In the genomic region with DNA sequence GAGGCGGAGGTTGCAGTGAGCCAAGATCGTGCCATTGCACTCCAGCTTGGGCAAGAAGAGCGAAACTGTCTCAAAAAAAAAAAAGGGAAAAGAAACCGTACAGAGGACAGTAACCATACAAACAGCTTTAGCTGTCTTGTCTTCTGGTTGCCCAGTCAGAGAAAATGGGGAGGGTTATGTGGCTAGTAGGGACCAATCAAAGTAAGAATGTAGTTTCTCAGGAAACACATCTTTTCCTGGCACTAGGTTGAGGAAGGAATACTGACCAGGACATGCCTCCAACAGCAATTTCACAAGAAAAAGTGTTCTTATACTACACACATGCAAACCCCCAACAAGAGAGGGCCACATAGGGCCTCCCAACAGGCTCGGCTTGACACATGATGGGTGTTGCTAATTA, we compare ENCODE assay signal across 13 cellular contexts. TPM values are rescaled to one million over a fixed set of nuclear protein-coding genes. Genes with fewer than 3 reads are reported as not detected.
DNase-seq lines count a peak whose midpoint lies in the region; ATAC-seq and TF ChIP-seq lines count a peak whose summit lies in the region.
"Had no signal": no experiment of that assay in that cellular context is flagged by ENCODE, and none has a peak within 500 bp of the region (broad histone marks: within the 10 kb centered on the region; RNA-seq: fewer than 3 reads in every experiment).

No MANE protein-coding gene starts in this region.

- H3K36me3 Mint-ChIP-seq in endothelial cell (ENCODE audit: low read depth, unreplicated experiment) (peaks cover 8% of the 10 kb centered on the region), type B pancreatic cell (peaks cover 3% of the 10 kb centered on the region)

- H3K27me3 ChIP-seq in left ventricle myocardium inferior (ENCODE audit: low read depth) (no peaks in the 10 kb centered on the region), Panc1 (ENCODE audit: control insufficient read depth, insufficient read depth, low read length) (no peaks in the 10 kb centered on the region)
- H3K27me3 ChIP-seq: left lung had no signal

- H3K27ac Mint-ChIP-seq in endothelial cell (ENCODE audit: unreplicated experiment) (peak overlapping the region; percentile 81), type B pancreatic cell (peak overlapping the region; percentile 84)

- no peaks in the 10 kb centered on the region for H3K27me3 Mint-ChIP-seq in endothelial cell (ENCODE audit: unreplicated experiment)
- H3K27me3 Mint-ChIP-seq in type B pancreatic cell = peaks cover 3% of the 10 kb centered on the region

- H3K36me3 ChIP-seq in left ventricle myocardium inferior (peaks cover 40% of the 10 kb centered on the region), Panc1 (ENCODE audit: control insufficient read depth, insufficient read depth, low read length) (no peaks in the 10 kb centered on the region)

- peaks cover 47% of the 10 kb centered on the region for H3K4me1 ChIP-seq in left ventricle myocardium inferior
- H3K4me1 ChIP-seq in Panc1 (ENCODE audit: control insufficient read depth, insufficient read depth, low read length) = peaks cover 41% of the 10 kb centered on the region

- peak overlapping the region; percentile 83 for H3K4me3 Mint-ChIP-seq in endothelial cell (ENCODE audit: unreplicated experiment)
- H3K4me3 Mint-ChIP-seq in type B pancreatic cell = peak overlapping the region; percentile 83

- POLR2A ChIA-PET in Panc1 (lab: Charles Lee) = interaction anchor here (0.6 kb wide), 1 partner anchor 13 kb away, joined by 3 read pairs; no protein-coding TSS in a partner anchor

- H3K27ac ChIP-seq in left ventricle myocardium inferior (replicated peaks) = peak overlapping the region; percentile 22
- peak overlapping the region; percentile 12; the same call in 1 of the 2 replicates for H3K27ac ChIP-seq in Panc1 (ENCODE audit: low read length)

- intact Hi-C loops in left ventricle myocardium inferior (cut with micrococcal nuclease) (no loop called here), Right ventricle myocardium superior (cut with DNase I) (no loop called here), Panc1 (cut with micrococcal nuclease; ENCODE audit: unreplicated experiment) (no loop called here)

- CTCF ChIA-PET in Panc1 (lab: Charles Lee) = interaction anchor here (0.6 to 1.0 kb wide), 4 partner anchors 82 to 968 kb away, joined by 4 to 8 read pairs (median 4); no protein-coding TSS in a partner anchor

- no peaks in the 10 kb centered on the region for H3K9me3 Mint-ChIP-seq in endothelial cell (ENCODE audit: unreplicated experiment)
- H3K9me3 Mint-ChIP-seq in type B pancreatic cell = no peaks in the 10 kb centered on the region

- ATAC-seq in Right ventricle myocardium superior (ENCODE audit: poor library complexity) (no peak), Panc1 (no peak), HG02678 (IDR thresholded peaks at IDR 0.05; ENCODE audit: unreplicated experiment) (no peak)
- ATAC-seq: left lung had no signal

- no TSS peak for BruUV-seq in Panc1 (replicated peaks; lab: Mats Ljungman, UMichigan)

- TF ChIP-seq CTCF in left ventricle myocardium inferior (IDR thresholded peaks at IDR 0.05; ENCODE audit: borderline replicate concordance) = no peak
- no peak for TF ChIP-seq CTCF in Panc1 (IDR thresholded peaks at IDR 0.05)
- TF ChIP-seq CTCF in endothelial cell (IDR thresholded peaks at IDR 0.05; ENCODE audit: unreplicated experiment) = no peak
- TF ChIP-seq CTCF in type B pancreatic cell (conservative IDR thresholded peaks at IDR 0.05) = no peak

- in situ Hi-C loops in Panc1 (cut with HindIII; ENCODE audit: low pct_unique_long_range_greater_than_20kb, low sequenced_read_pairs) = no loop called here

- H3K4me1 Mint-ChIP-seq in endothelial cell (ENCODE audit: unreplicated experiment) (peaks cover 52% of the 10 kb centered on the region), type B pancreatic cell (ENCODE audit: unreplicated experiment) (peaks cover 17% of the 10 kb centered on the region)

- DNase-seq in left ventricle myocardium inferior = no peak
- no peak for DNase-seq in Right ventricle myocardium superior
- no peak for DNase-seq in Panc1 (ENCODE audit: low read depth, low spot score)
- DNase-seq in endothelial cell (ENCODE audit: low spot score) = no peak
- DNase-seq in type B pancreatic cell (ENCODE audit: extremely low spot score, unreplicated experiment) = no peak
- DNase-seq in NCI-H524 (lab: John Stamatoyannopoulos, UW) = no peak
- no peak for DNase-seq in NCI-H2107 treated with DMSO at 0.1 percent for 48 hours (lab: John Stamatoyannopoulos, UW; ENCODE audit: unreplicated experiment)
- DNase-seq: left lung; NCI-H1417; NCI-H82; stimulated activated CD4-positive, alpha-beta T cell treated with anti-CD3 and anti-CD28 coated beads, Interleukin-4, amount 100 ng/mL, for 24 hours; T-helper 9 cell had no signal

- H3K9me3 ChIP-seq in left ventricle myocardium inferior (replicated peaks) (no peaks in the 10 kb centered on the region), Panc1 (ENCODE audit: control insufficient read depth, insufficient read depth, low read depth, low read length) (no peaks in the 10 kb centered on the region)
- H3K9me3 ChIP-seq: left lung had no signal

- no peak overlapping the region for H3K4me3 ChIP-seq in left ventricle myocardium inferior
- H3K4me3 ChIP-seq in Panc1 (ENCODE audit: low read depth in 2 of 2, low read length in 2 of 2) = no peak overlapping the region

RNA-seq across cellular contexts. Expression of a gene that starts 2.1 kb away (rescaled TPM):
- total RNA-seq in left ventricle myocardium inferior (11.9 TPM), Right ventricle myocardium superior (13.7 TPM), Panc1 (2021; ENCODE audit: unreplicated experiment) (34.4 TPM), endothelial cell (ENCODE audit: unreplicated experiment) (15.7 TPM), type B pancreatic cell (ENCODE audit: low replicate concordance) (11.9 and 16.6 TPM in 2 replicates)
- 40.5 TPM for polyA plus RNA-seq in Panc1 (2012; ENCODE audit: insufficient read length)

RNA-seq across cellular contexts. Expression of a gene that starts 7.3 kb away (rescaled TPM):
- total RNA-seq in left ventricle myocardium inferior (115 TPM), Right ventricle myocardium superior (125 TPM), Panc1 (2021; ENCODE audit: unreplicated experiment) (85.0 TPM), endothelial cell (ENCODE audit: unreplicated experiment) (63.4 TPM), type B pancreatic cell (ENCODE audit: low replicate concordance) (67.0 and 70.9 TPM in 2 replicates)
- 78.8 TPM for polyA plus RNA-seq in Panc1 (2012; ENCODE audit: insufficient read length)

RNA-seq across cellular contexts. Expression of a gene that starts 7.5 kb away (rescaled TPM):
- total RNA-seq in left ventricle myocardium inferior = 18.8 TPM
- 22.3 TPM for total RNA-seq in Right ventricle myocardium superior
- total RNA-seq in Panc1 (2021; ENCODE audit: unreplicated experiment) = 61.6 TPM
- polyA plus RNA-seq in Panc1 (2012; ENCODE audit: insufficient read length) = 52.5 TPM
- 60.8 TPM for total RNA-seq in endothelial cell (ENCODE audit: unreplicated experiment)
- 49.7 and 64.4 TPM in 2 replicates for total RNA-seq in type B pancreatic cell (ENCODE audit: low replicate concordance)

RNA-seq across cellular contexts. Expression of a gene that starts 20.3 kb away (rescaled TPM):
- total RNA-seq in left ventricle myocardium inferior = 16.0 TPM
- 12.5 TPM for total RNA-seq in Right ventricle myocardium superior
- 29.0 TPM for total RNA-seq in Panc1 (2021; ENCODE audit: unreplicated experiment)
- polyA plus RNA-seq in Panc1 (2012; ENCODE audit: insufficient read length) = 18.9 TPM
- 2.9 TPM for total RNA-seq in endothelial cell (ENCODE audit: unreplicated experiment)
- total RNA-seq in type B pancreatic cell (ENCODE audit: low replicate concordance) = 17.0 and 17.8 TPM in 2 replicates
